26 cellular contexts compared by ENCODE assay signal in genomic region chr4:23219779-23220408, GRCh38.
"Had no signal": no experiment of that assay in that cellular context is flagged by ENCODE, and none has a peak within 500 bp of the region (broad histone marks: within the 10 kb centered on the region; RNA-seq: fewer than 3 reads in every experiment).

No MANE protein-coding gene starts in this region.

- H3K4me3 ChIP-seq: colonic mucosa, esophagus squamous epithelium, lower lobe of right lung, prostate gland, sigmoid colon, testis, tibial artery, upper lobe of left lung had no signal

- H3K9me3 ChIP-seq: colonic mucosa, esophagus squamous epithelium, lower lobe of right lung, neutrophil, prostate gland, sigmoid colon, testis, tibial artery, upper lobe of left lung had no signal

- H3K4me3 Mint-ChIP-seq: dendritic cell treated with granulocyte-macrophage colony-stimulating factor and Interleukin-4, amounts not matched to agents 40 ng/mL and 50 ng/mL, for 4 days; immature natural killer cell; naive thymus-derived CD8-positive, alpha-beta T cell; nephron progenitor cell; stimulated activated effector memory CD8-positive, alpha-beta T cell treated with anti-CD3 and anti-CD28 coated beads, Interleukin-12 subunit alpha, Interleukin-12 subunit beta, amount 100 ng/mL, for 72 hours had no signal

- H3K4me1 Mint-ChIP-seq: immature natural killer cell; naive thymus-derived CD8-positive, alpha-beta T cell; nephron progenitor cell; stimulated activated effector memory CD8-positive, alpha-beta T cell treated with anti-CD3 and anti-CD28 coated beads, Interleukin-12 subunit alpha, Interleukin-12 subunit beta, amount 100 ng/mL, for 72 hours had no signal

- H3K9ac ChIP-seq: parathyroid adenoma had no signal

- H3K36me3 ChIP-seq: colonic mucosa, esophagus squamous epithelium, lower lobe of right lung, neutrophil, prostate gland, sigmoid colon, tibial artery, upper lobe of left lung had no signal

- H3K27ac ChIP-seq: colonic mucosa, esophagus squamous epithelium, lower lobe of right lung, neutrophil, parathyroid adenoma, prostate gland, sigmoid colon, testis, tibial artery, upper lobe of left lung had no signal

- DNase-seq: colonic mucosa; effector CD8-positive, alpha-beta T cell; erythroblast; esophagus squamous epithelium; foreskin melanocyte; hypothalamus; immature natural killer cell; islet precursor cell; left ventricle myocardium superior; lower lobe of right lung; naive thymus-derived CD8-positive, alpha-beta T cell; nephron progenitor cell; right cardiac atrium; sigmoid colon; stimulated activated CD4-positive, alpha-beta T cell treated with anti-CD3 and anti-CD28 coated beads, Interleukin-2, amount 100 ng/mL, for 24 hours; stimulated activated CD4-positive, alpha-beta T cell treated with anti-CD3 and anti-CD28 coated beads, Interleukin-4, amount 100 ng/mL, for 24 hours; stimulated activated naive CD8-positive, alpha-beta T cell treated with anti-CD3 and anti-CD28 coated beads, Interleukin-15, Interleukin-2, amounts not matched to agents 100 U/mL and 50 U/mL, for 24 hours; substantia nigra; testis; tibial artery; upper lobe of left lung had no signal

- H3K4me1 ChIP-seq: colonic mucosa, lower lobe of right lung, parathyroid adenoma, prostate gland, sigmoid colon, testis, tibial artery, upper lobe of left lung had no signal

- ATAC-seq: left ventricle myocardium superior; lower lobe of right lung; naive thymus-derived CD8-positive, alpha-beta T cell; right cardiac atrium; stimulated activated effector memory CD8-positive, alpha-beta T cell treated with anti-CD3 and anti-CD28 coated beads, Interleukin-12 subunit alpha, Interleukin-12 subunit beta, amount 100 ng/mL, for 72 hours; stimulated activated naive CD8-positive, alpha-beta T cell treated with anti-CD3 and anti-CD28 coated beads, Interleukin-15, Interleukin-2, amounts not matched to agents 100 U/mL and 50 U/mL, for 24 hours had no signal

- H3K79me2 ChIP-seq: parathyroid adenoma had no signal

- H3K36me3 Mint-ChIP-seq: immature natural killer cell; naive thymus-derived CD8-positive, alpha-beta T cell; stimulated activated effector memory CD8-positive, alpha-beta T cell treated with anti-CD3 and anti-CD28 coated beads, Interleukin-12 subunit alpha, Interleukin-12 subunit beta, amount 100 ng/mL, for 72 hours had no signal

- H3K27me3 ChIP-seq: colonic mucosa, neutrophil, sigmoid colon, testis, tibial artery, upper lobe of left lung had no signal

- H3K27me3 Mint-ChIP-seq: dendritic cell treated with granulocyte-macrophage colony-stimulating factor and Interleukin-4, amounts not matched to agents 40 ng/mL and 50 ng/mL, for 4 days had no signal

- H3K27ac Mint-ChIP-seq: dendritic cell treated with granulocyte-macrophage colony-stimulating factor and Interleukin-4, amounts not matched to agents 40 ng/mL and 50 ng/mL, for 4 days; immature natural killer cell; naive thymus-derived CD8-positive, alpha-beta T cell; nephron progenitor cell; stimulated activated effector memory CD8-positive, alpha-beta T cell treated with anti-CD3 and anti-CD28 coated beads, Interleukin-12 subunit alpha, Interleukin-12 subunit beta, amount 100 ng/mL, for 72 hours had no signal

- H3K9me3 Mint-ChIP-seq: dendritic cell treated with granulocyte-macrophage colony-stimulating factor and Interleukin-4, amounts not matched to agents 40 ng/mL and 50 ng/mL, for 4 days; nephron progenitor cell had no signal

- H2AFZ ChIP-seq: parathyroid adenoma had no signal
